ENCODE assay signal across 1 cellular context in genomic region chr6:125259354-125259736, GRCh38.
A peak's percentile ranks its signal among the peaks of the same experiment; 100 is the strongest.
TF ChIP-seq lines count a peak whose summit lies in the region.

No MANE protein-coding gene starts in this region.

TF ChIP-seq in HEK293, 187 proteins besides CTCF, POLR2A, EP300 and RAD21 (continued from another document and continues in another):
- TF ChIP-seq ZNF280D (tag by site-specific recombination; IDR thresholded peaks at IDR 0.05) (no peak), ZNF624 (tag by site-specific recombination; IDR thresholded peaks at IDR 0.05) (no peak), ZBTB44 (tag by site-specific recombination; IDR thresholded peaks at IDR 0.05) (no peak), ZNF423 (tag by site-specific recombination; IDR thresholded peaks at IDR 0.05) (no peak), SCRT2 (tag by site-specific recombination; IDR thresholded peaks at IDR 0.05) (no peak), ZNF626 (tag by site-specific recombination; IDR thresholded peaks at IDR 0.05) (no peak), ZFP37 (tag by site-specific recombination; IDR thresholded peaks at IDR 0.05) (0 out of 2 replicates have a peak, but pooled peaks have one; percentile 31), ZNF777 (tag by site-specific recombination; IDR thresholded peaks at IDR 0.05; ENCODE audit: borderline replicate concordance) (no peak), ZNF555 (tag by site-specific recombination; conservative IDR thresholded peaks at IDR 0.05) (no peak), KLF10 (tag by site-specific recombination; IDR thresholded peaks at IDR 0.05) (no peak), ZNF600 (tag by site-specific recombination; IDR thresholded peaks at IDR 0.05) (peak; percentile 65; the same call in 1 of the 2 replicates), PRDM1 (tag by site-specific recombination; IDR thresholded peaks at IDR 0.05) (0 out of 2 replicates have a peak, but pooled peaks have one; percentile 10), ZNF514 (tag by site-specific recombination; IDR thresholded peaks at IDR 0.05) (no peak), ZNF670 (tag by site-specific recombination; IDR thresholded peaks at IDR 0.05; ENCODE audit: low read depth) (no peak), ZNF48 (tag by site-specific recombination; IDR thresholded peaks at IDR 0.05) (no peak), ZNF664 (tag by site-specific recombination; IDR thresholded peaks at IDR 0.05) (no peak), KLF8 (tag by site-specific recombination; IDR thresholded peaks at IDR 0.05) (no peak), ZNF302 (tag by site-specific recombination; IDR thresholded peaks at IDR 0.05; ENCODE audit: low read depth) (no peak), PRDM4 (tag by site-specific recombination; IDR thresholded peaks at IDR 0.05) (no peak), MYNN (tag by site-specific recombination; IDR thresholded peaks at IDR 0.05; ENCODE audit: borderline replicate concordance) (no peak), ZNF2 (tag by site-specific recombination; IDR thresholded peaks at IDR 0.05) (no peak), ZNF610 (tag by site-specific recombination; IDR thresholded peaks at IDR 0.05; ENCODE audit: borderline replicate concordance) (no peak), TRIM28 (IDR thresholded peaks at IDR 0.05; ENCODE audit: borderline replicate concordance, low read length) (no peak), ZNF792 (tag by site-specific recombination; IDR thresholded peaks at IDR 0.05) (no peak), ZNF645 (tag by site-specific recombination; IDR thresholded peaks at IDR 0.05) (no peak), ZBTB1 (tag by site-specific recombination; IDR thresholded peaks at IDR 0.05) (no peak), ZNF747 (tag by site-specific recombination; IDR thresholded peaks at IDR 0.05) (no peak), ZNF266 (tag by site-specific recombination; IDR thresholded peaks at IDR 0.05; ENCODE audit: low read depth) (no peak), PATZ1 (tag by site-specific recombination; IDR thresholded peaks at IDR 0.05) (no peak), ZNF24 (tag by site-specific recombination; IDR thresholded peaks at IDR 0.05) (no peak), ZEB2 (tag by site-specific recombination; IDR thresholded peaks at IDR 0.05) (no peak), ZNF112 (tag by site-specific recombination; IDR thresholded peaks at IDR 0.05) (no peak), ZNF184 (tag by site-specific recombination; IDR thresholded peaks at IDR 0.05) (no peak), YY2 (tag by site-specific recombination; IDR thresholded peaks at IDR 0.05) (0 out of 2 replicates have a peak, but pooled peaks have one; percentile 20), BCL11B (tag by site-specific recombination; IDR thresholded peaks at IDR 0.05; ENCODE audit: low read depth) (no peak)
- TF ChIP-seq, protein P1, sequence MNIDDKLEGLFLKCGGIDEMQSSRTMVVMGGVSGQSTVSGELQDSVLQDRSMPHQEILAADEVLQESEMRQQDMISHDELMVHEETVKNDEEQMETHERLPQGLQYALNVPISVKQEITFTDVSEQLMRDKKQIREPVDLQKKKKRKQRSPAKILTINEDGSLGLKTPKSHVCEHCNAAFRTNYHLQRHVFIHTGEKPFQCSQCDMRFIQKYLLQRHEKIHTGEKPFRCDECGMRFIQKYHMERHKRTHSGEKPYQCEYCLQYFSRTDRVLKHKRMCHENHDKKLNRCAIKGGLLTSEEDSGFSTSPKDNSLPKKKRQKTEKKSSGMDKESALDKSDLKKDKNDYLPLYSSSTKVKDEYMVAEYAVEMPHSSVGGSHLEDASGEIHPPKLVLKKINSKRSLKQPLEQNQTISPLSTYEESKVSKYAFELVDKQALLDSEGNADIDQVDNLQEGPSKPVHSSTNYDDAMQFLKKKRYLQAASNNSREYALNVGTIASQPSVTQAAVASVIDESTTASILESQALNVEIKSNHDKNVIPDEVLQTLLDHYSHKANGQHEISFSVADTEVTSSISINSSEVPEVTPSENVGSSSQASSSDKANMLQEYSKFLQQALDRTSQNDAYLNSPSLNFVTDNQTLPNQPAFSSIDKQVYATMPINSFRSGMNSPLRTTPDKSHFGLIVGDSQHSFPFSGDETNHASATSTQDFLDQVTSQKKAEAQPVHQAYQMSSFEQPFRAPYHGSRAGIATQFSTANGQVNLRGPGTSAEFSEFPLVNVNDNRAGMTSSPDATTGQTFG (tag by site-specific recombination; IDR thresholded peaks at IDR 0.05; ENCODE audit: borderline replicate concordance) = no peak
- TF ChIP-seq, protein P2, sequence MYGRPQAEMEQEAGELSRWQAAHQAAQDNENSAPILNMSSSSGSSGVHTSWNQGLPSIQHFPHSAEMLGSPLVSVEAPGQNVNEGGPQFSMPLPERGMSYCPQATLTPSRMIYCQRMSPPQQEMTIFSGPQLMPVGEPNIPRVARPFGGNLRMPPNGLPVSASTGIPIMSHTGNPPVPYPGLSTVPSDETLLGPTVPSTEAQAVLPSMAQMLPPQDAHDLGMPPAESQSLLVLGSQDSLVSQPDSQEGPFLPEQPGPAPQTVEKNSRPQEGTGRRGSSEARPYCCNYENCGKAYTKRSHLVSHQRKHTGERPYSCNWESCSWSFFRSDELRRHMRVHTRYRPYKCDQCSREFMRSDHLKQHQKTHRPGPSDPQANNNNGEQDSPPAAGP (tag by site-specific recombination; IDR thresholded peaks at IDR 0.05) = no peak
- TF ChIP-seq, protein P3, sequence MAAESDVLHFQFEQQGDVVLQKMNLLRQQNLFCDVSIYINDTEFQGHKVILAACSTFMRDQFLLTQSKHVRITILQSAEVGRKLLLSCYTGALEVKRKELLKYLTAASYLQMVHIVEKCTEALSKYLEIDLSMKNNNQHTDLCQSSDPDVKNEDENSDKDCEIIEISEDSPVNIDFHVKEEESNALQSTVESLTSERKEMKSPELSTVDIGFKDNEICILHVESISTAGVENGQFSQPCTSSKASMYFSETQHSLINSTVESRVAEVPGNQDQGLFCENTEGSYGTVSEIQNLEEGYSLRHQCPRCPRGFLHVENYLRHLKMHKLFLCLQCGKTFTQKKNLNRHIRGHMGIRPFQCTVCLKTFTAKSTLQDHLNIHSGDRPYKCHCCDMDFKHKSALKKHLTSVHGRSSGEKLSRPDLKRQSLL (tag by site-specific recombination; IDR thresholded peaks at IDR 0.05) = no peak
- TF ChIP-seq, protein P4, sequence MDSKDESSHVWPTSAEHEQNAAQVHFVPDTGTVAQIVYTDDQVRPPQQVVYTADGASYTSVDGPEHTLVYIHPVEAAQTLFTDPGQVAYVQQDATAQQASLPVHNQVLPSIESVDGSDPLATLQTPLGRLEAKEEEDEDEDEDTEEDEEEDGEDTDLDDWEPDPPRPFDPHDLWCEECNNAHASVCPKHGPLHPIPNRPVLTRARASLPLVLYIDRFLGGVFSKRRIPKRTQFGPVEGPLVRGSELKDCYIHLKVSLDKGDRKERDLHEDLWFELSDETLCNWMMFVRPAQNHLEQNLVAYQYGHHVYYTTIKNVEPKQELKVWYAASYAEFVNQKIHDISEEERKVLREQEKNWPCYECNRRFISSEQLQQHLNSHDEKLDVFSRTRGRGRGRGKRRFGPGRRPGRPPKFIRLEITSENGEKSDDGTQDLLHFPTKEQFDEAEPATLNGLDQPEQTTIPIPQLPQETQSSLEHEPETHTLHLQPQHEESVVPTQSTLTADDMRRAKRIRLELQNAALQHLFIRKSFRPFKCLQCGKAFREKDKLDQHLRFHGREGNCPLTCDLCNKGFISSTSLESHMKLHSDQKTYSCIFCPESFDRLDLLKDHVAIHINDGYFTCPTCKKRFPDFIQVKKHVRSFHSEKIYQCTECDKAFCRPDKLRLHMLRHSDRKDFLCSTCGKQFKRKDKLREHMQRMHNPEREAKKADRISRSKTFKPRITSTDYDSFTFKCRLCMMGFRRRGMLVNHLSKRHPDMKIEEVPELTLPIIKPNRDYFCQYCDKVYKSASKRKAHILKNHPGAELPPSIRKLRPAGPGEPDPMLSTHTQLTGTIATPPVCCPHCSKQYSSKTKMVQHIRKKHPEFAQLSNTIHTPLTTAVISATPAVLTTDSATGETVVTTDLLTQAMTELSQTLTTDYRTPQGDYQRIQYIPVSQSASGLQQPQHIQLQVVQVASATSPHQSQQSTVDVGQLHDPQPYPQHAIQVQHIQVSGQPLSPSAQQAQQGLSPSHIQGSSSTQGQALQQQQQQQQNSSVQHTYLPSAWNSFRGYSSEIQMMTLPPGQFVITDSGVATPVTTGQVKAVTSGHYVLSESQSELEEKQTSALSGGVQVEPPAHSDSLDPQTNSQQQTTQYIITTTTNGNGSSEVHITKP (tag by site-specific recombination; IDR thresholded peaks at IDR 0.05) = peak; percentile 90
- TF ChIP-seq, protein P5, sequence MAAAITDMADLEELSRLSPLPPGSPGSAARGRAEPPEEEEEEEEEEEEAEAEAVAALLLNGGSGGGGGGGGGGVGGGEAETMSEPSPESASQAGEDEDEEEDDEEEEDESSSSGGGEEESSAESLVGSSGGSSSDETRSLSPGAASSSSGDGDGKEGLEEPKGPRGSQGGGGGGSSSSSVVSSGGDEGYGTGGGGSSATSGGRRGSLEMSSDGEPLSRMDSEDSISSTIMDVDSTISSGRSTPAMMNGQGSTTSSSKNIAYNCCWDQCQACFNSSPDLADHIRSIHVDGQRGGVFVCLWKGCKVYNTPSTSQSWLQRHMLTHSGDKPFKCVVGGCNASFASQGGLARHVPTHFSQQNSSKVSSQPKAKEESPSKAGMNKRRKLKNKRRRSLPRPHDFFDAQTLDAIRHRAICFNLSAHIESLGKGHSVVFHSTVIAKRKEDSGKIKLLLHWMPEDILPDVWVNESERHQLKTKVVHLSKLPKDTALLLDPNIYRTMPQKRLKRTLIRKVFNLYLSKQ (tag by site-specific recombination; IDR thresholded peaks at IDR 0.05; ENCODE audit: borderline replicate concordance) = no peak
